ENCODE assay signal across 8 cellular contexts in genomic region chr9:129803679-129804065, GRCh38. TPM values are rescaled to one million over a fixed set of nuclear protein-coding genes. Genes with fewer than 3 reads are reported as not detected.
DNase-seq lines count a peak whose midpoint lies in the region; ATAC-seq and TF ChIP-seq lines count a peak whose summit lies in the region.

No MANE protein-coding gene starts in this region.

- ATAC-seq in left ventricle myocardium superior (no peak), gastrocnemius medialis (no peak), HG03039 (IDR thresholded peaks at IDR 0.05; ENCODE audit: unreplicated experiment) (no peak), GM19035 (IDR thresholded peaks at IDR 0.05; ENCODE audit: unreplicated experiment) (no peak)

- DNase-seq in cardiac muscle cell (ENCODE audit: low read depth in 1 of 2, low spot score in 1 of 2), result no peak
- no peak for DNase-seq in left ventricle myocardium superior
- DNase-seq in SJSA1 (ENCODE audit: low read depth in 1 of 2, low spot score in 2 of 2), result peak in 1 of 2 experiments; percentile 14
- peak; percentile 19 for DNase-seq in fibroblast of the aortic adventitia (ENCODE audit: low read depth)
- no peak for DNase-seq in gastrocnemius medialis
- DNase-seq in NCI-H446 (lab: John Stamatoyannopoulos, UW), result no peak

- H3K36me3 ChIP-seq in cardiac muscle cell, result no peaks in the 10 kb centered on the region
- peaks cover 18% of the 10 kb centered on the region for H3K36me3 ChIP-seq in SJSA1
- H3K36me3 ChIP-seq in gastrocnemius medialis, result peaks cover 0 to 32% of the 10 kb centered on the region in 2 donors

- TF ChIP-seq CTCF in cardiac muscle cell (IDR thresholded peaks at IDR 0.05; ENCODE audit: low read depth, low read length) (no peak), fibroblast of the aortic adventitia (IDR thresholded peaks at IDR 0.05; ENCODE audit: insufficient read depth, low read length) (no peak), gastrocnemius medialis (IDR thresholded peaks at IDR 0.05 in 4 of 5, conservative IDR thresholded peaks at IDR 0.05 in 1 of 5) (no peak)

- intact Hi-C loops in left ventricle myocardium superior (cut with micrococcal nuclease), result no loop called here
- intact Hi-C loops in gastrocnemius medialis (cut with DNase I; ENCODE audit: low total_unique reads), result loop anchor here (1.0 to 5.0 kb wide), 2 partner anchors 20 to 34 kb away; partner anchors contain the start of genes C9orf78 and USP20

- TF ChIP-seq POLR2A in gastrocnemius medialis (IDR thresholded peaks at IDR 0.05), result no peak

- H3K27me3 ChIP-seq in cardiac muscle cell (no peaks in the 10 kb centered on the region), SJSA1 (replicated peaks) (no peaks in the 10 kb centered on the region), gastrocnemius medialis (no peaks in the 10 kb centered on the region)

- in situ Hi-C loops in gastrocnemius medialis (cut with MboI; ENCODE audit: low sequenced_read_pairs in 4 of 4), result no loop called here

- H3K4me3 ChIP-seq in cardiac muscle cell (peak overlapping the region; percentile 89), SJSA1 (peak overlapping the region; percentile 99), fibroblast of the aortic adventitia (ENCODE audit: low read depth, low read length) (peak overlapping the region; percentile 84), gastrocnemius medialis (peak overlapping the region; percentile 78 to 99 (median 89))

- H3K9me3 ChIP-seq in cardiac muscle cell (ENCODE audit: low read depth) (no peaks in the 10 kb centered on the region), SJSA1 (replicated peaks) (no peaks in the 10 kb centered on the region), gastrocnemius medialis (no peaks in the 10 kb centered on the region)

- no peaks in the 10 kb centered on the region for H3K4me1 ChIP-seq in cardiac muscle cell (ENCODE audit: low read depth)
- peaks cover 8% of the 10 kb centered on the region; the same call in 1 of the 2 replicates for H3K4me1 ChIP-seq in SJSA1 (replicated peaks)
- peaks cover 8 to 10% of the 10 kb centered on the region in 2 donors for H3K4me1 ChIP-seq in gastrocnemius medialis

- no peak overlapping the region for H3K27ac ChIP-seq in cardiac muscle cell
- no peak overlapping the region for H3K27ac ChIP-seq in SJSA1
- H3K27ac ChIP-seq in gastrocnemius medialis, result peak overlapping the region; percentile 82 to 90 (median 86)

RNA-seq across cellular contexts. Expression of gene TOR1B, which starts 0.7 kb away (rescaled TPM):
- total RNA-seq in cardiac muscle cell, result 15.5 and 18.0 TPM in 2 replicates
- 12.7 and 16.4 TPM in 2 replicates for polyA plus RNA-seq in cardiac muscle cell
- total RNA-seq in left ventricle myocardium superior, result 8.7 TPM
- 24.9 and 38.3 TPM in 2 replicates for total RNA-seq in SJSA1 (2014; rRNA removed; shearing (Covaris generic))
- 24.9 and 36.2 TPM in 2 replicates for total RNA-seq in fibroblast of the aortic adventitia (ENCODE audit: low replicate concordance)
- total RNA-seq in gastrocnemius medialis, result 10 to 100 TPM; 15.9 to 22.6 (median 21.2) TPM

RNA-seq across cellular contexts. Expression of gene TOR1A, which starts 20.3 kb away (rescaled TPM):
- total RNA-seq in cardiac muscle cell (28.2 and 39.4 TPM in 2 replicates), left ventricle myocardium superior (11.7 TPM), fibroblast of the aortic adventitia (ENCODE audit: low replicate concordance) (23.0 and 48.9 TPM in 2 replicates), gastrocnemius medialis (10 to 100 TPM; 18.1 to 31.9 (median 24.9) TPM)
- polyA plus RNA-seq in cardiac muscle cell, result 33.5 and 35.2 TPM in 2 replicates
- 29.4 and 42.8 TPM in 2 replicates for total RNA-seq in SJSA1 (2014; rRNA removed; shearing (Covaris generic))

RNA-seq across cellular contexts. Expression of gene C9orf78, which starts 31.4 kb away (rescaled TPM):
- total RNA-seq in cardiac muscle cell (31.1 and 66.5 TPM in 2 replicates), left ventricle myocardium superior (35.6 TPM), fibroblast of the aortic adventitia (ENCODE audit: low replicate concordance) (37.3 and 107 TPM in 2 replicates), gastrocnemius medialis (100 to 1,000 TPM in 1 of 4 donors, 10 to 100 TPM in 3; 82.3 to 108 (median 83.9) TPM)
- 56.5 and 65.5 TPM in 2 replicates for polyA plus RNA-seq in cardiac muscle cell
- total RNA-seq in SJSA1 (2014; rRNA removed; shearing (Covaris generic)), result 56.2 and 59.3 TPM in 2 replicates

RNA-seq across cellular contexts. Expression of gene USP20, which starts 31.6 kb away (rescaled TPM):
- 36.7 and 47.3 TPM in 2 replicates for total RNA-seq in cardiac muscle cell
- polyA plus RNA-seq in cardiac muscle cell, result 32.7 and 43.4 TPM in 2 replicates
- total RNA-seq in left ventricle myocardium superior, result 11.6 TPM
- total RNA-seq in SJSA1 (2014; rRNA removed; shearing (Covaris generic)), result 2.1 and 3.4 TPM in 2 replicates
- 7.5 and 11.4 TPM in 2 replicates for total RNA-seq in fibroblast of the aortic adventitia (ENCODE audit: low replicate concordance)
- total RNA-seq in gastrocnemius medialis, result 10 to 100 TPM; 13.4 to 25.4 (median 18.6) TPM

RNA-seq across cellular contexts. Expression of gene PTGES, which starts 50.8 kb away (rescaled TPM):
- 1.4 and 1.9 TPM in 2 replicates for total RNA-seq in cardiac muscle cell
- 3.0 and 4.6 TPM in 2 replicates for polyA plus RNA-seq in cardiac muscle cell
- total RNA-seq in left ventricle myocardium superior, result 2.4 TPM
- total RNA-seq in SJSA1 (2014; rRNA removed; shearing (Covaris generic)), result 2.4 and 5.4 TPM in 2 replicates
- 6.9 and 30.9 TPM in 2 replicates for total RNA-seq in fibroblast of the aortic adventitia (ENCODE audit: low replicate concordance)
- 1 to 10 TPM in 1 of 4 donors, under 1 TPM in 2, not detected in 1; 0.23 to 1.2 (median 0.51) TPM for total RNA-seq in gastrocnemius medialis

Comparison
In these comparisons a context has a peak if more than half of its experiments do, and no peak if none do; other contexts are left out.
1. H3K27ac ChIP-seq: peak in gastrocnemius medialis (4 of 4); none in cardiac muscle cell (single experiment) and SJSA1 (single experiment).
2. Peak in every context shown above with its lines, with median percentiles within 50 percentile points of each other: H3K4me3 ChIP-seq.